Comparison of ENCODE assay signal across 25 cellular contexts in genomic region chr16:84032458-84033178, GRCh38. TPM values are rescaled to one million over a fixed set of nuclear protein-coding genes. Genes with fewer than 3 reads are reported as not detected.
DNase-seq lines count a peak whose midpoint lies in the region; TF ChIP-seq lines count a peak whose summit lies in the region.
"Had no signal": no experiment of that assay in that cellular context is flagged by ENCODE, and none has a peak within 500 bp of the region (broad histone marks: within the 10 kb centered on the region; RNA-seq: fewer than 3 reads in every experiment).

No MANE protein-coding gene starts in this region.

- H3K27me3 Mint-ChIP-seq in nephron progenitor cell (ENCODE audit: low read depth, poor library complexity) = peaks cover 11% of the 10 kb centered on the region

- H3K4me1 Mint-ChIP-seq in nephron progenitor cell = peaks cover 25% of the 10 kb centered on the region
- H3K4me1 Mint-ChIP-seq: central memory CD8-positive, alpha-beta T cell had no signal

- H3K27ac Mint-ChIP-seq in nephron progenitor cell = peak overlapping the region; percentile 79
- H3K27ac Mint-ChIP-seq: activated naive CD8-positive, alpha-beta T cell; naive B cell had no signal

- H3K36me3 ChIP-seq in H7 (replicated peaks; ENCODE audit: control insufficient read depth, insufficient read depth, low read length) (no peaks in the 10 kb centered on the region), SJCRH30 (no peaks in the 10 kb centered on the region)
- H3K36me3 ChIP-seq: ascending aorta, pancreas, right lobe of liver, vagina had no signal

- H3K4me1 ChIP-seq in SJCRH30 = no peaks in the 10 kb centered on the region
- H3K4me1 ChIP-seq: ascending aorta, pancreas, right lobe of liver, vagina had no signal

- H3K27me3 ChIP-seq in H7 (ENCODE audit: control insufficient read depth, insufficient read depth, low read length) (no peaks in the 10 kb centered on the region), SJCRH30 (no peaks in the 10 kb centered on the region)
- H3K27me3 ChIP-seq: ascending aorta, pancreas, right lobe of liver, vagina had no signal

- H3K36me3 Mint-ChIP-seq in nephron progenitor cell (ENCODE audit: low read depth) = peaks cover 4% of the 10 kb centered on the region
- H3K36me3 Mint-ChIP-seq: activated naive CD8-positive, alpha-beta T cell had no signal

- H3K9me3 Mint-ChIP-seq in nephron progenitor cell = peaks cover 15% of the 10 kb centered on the region
- H3K9me3 Mint-ChIP-seq: central memory CD8-positive, alpha-beta T cell had no signal

- H3K27ac ChIP-seq in SJCRH30 = no peak overlapping the region
- H3K27ac ChIP-seq: ascending aorta, C4-2B, pancreas, right lobe of liver, vagina had no signal

- DNase-seq in H7 (peak; percentile 80), NCI-H128 (lab: John Stamatoyannopoulos, UW; ENCODE audit: unreplicated experiment) (peak; percentile 59), NCI-H69 (lab: John Stamatoyannopoulos, UW) (peak; percentile 79), nephron progenitor cell (no peak), MV-4-11 (lab: John Stamatoyannopoulos, UW) (no peak), HuH-7 (ENCODE audit: low spot score) (no peak), SJCRH30 (no peak)
- DNase-seq: activated CD4-positive, alpha-beta T cell treated with anti-CD3 and anti-CD28 coated beads for 4 hours; glutamatergic neuron; MM.1S; naive B cell; NCI-H1930; pancreas; PC-3; right lobe of liver; SIG-M5; substantia nigra had no signal

- no peak overlapping the region for H3K4me3 Mint-ChIP-seq in nephron progenitor cell
- H3K4me3 Mint-ChIP-seq: activated naive CD8-positive, alpha-beta T cell; central memory CD8-positive, alpha-beta T cell; naive B cell had no signal

- H3K9me3 ChIP-seq in SJCRH30 (replicated peaks) = no peaks in the 10 kb centered on the region
- H3K9me3 ChIP-seq: pancreas, right lobe of liver, vagina had no signal

- no peak overlapping the region for H3K4me3 ChIP-seq in H7 (ENCODE audit: insufficient read depth, low read depth, low read length)
- no peak overlapping the region for H3K4me3 ChIP-seq in SJCRH30
- H3K4me3 ChIP-seq: ascending aorta, pancreas, right lobe of liver, vagina had no signal

- no peak for TF ChIP-seq CTCF in nephron progenitor cell (IDR thresholded peaks at IDR 0.05)

RNA-seq across cellular contexts. Expression of gene SLC38A8, which starts 10.0 kb away (rescaled TPM):
- total RNA-seq in H7 (2014; rRNA removed; shearing (Covaris generic)) = not detected in 2 replicates
- not detected in 2 replicates for total RNA-seq in SJCRH30 (2014; rRNA removed; shearing (Covaris generic))
- total RNA-seq: ascending aorta, dermis microvascular lymphatic vessel endothelial cell, endothelial cell of umbilical vein, mesenteric fat pad, PC-3, right lobe of liver, vagina had no signal

Comparison
In these comparisons a context has a peak if more than half of its experiments do, and no peak if none do; other contexts are left out.
1. DNase-seq: peak in H7 (single experiment), NCI-H128 (single experiment) and NCI-H69 (single experiment); none in nephron progenitor cell (single experiment), MV-4-11 (single experiment), HuH-7 (single experiment) and SJCRH30 (0 of 2).